ENCODE assay signal across 1 cellular context in the genomic region with DNA sequence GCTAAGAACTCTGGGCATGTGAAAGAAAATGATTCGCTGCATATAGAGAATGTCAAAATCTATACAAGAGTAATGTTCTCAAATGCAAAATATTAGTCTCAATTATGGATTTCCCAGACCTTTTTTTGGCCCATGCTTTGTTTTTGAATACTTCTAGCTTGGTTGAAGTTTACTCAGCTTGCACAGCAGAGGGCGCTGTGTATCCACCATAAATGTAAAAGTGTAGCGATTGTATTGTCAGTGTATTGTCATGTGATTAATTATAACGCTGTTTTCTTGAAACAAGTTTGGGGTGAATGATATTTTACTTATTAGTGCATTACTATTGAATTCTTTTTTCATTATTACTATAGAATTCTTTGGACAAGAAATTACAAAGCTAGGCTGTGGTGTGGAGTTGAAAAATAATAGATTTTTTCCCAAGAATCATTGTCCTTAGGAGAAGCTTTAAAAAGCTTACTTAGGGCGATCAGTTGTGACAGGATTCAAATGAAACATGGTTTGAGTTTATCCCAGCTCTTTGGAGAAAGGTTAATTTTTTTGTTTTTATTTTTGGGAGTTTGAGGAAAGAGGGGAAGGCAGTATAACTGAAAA.
TF ChIP-seq lines count a peak whose summit lies in the region.

No MANE protein-coding gene starts in this region.

TF ChIP-seq in GM23338, 12 proteins besides CTCF, POLR2A, EP300 and RAD21 (continued from another document):
- TF ChIP-seq, protein P1, sequence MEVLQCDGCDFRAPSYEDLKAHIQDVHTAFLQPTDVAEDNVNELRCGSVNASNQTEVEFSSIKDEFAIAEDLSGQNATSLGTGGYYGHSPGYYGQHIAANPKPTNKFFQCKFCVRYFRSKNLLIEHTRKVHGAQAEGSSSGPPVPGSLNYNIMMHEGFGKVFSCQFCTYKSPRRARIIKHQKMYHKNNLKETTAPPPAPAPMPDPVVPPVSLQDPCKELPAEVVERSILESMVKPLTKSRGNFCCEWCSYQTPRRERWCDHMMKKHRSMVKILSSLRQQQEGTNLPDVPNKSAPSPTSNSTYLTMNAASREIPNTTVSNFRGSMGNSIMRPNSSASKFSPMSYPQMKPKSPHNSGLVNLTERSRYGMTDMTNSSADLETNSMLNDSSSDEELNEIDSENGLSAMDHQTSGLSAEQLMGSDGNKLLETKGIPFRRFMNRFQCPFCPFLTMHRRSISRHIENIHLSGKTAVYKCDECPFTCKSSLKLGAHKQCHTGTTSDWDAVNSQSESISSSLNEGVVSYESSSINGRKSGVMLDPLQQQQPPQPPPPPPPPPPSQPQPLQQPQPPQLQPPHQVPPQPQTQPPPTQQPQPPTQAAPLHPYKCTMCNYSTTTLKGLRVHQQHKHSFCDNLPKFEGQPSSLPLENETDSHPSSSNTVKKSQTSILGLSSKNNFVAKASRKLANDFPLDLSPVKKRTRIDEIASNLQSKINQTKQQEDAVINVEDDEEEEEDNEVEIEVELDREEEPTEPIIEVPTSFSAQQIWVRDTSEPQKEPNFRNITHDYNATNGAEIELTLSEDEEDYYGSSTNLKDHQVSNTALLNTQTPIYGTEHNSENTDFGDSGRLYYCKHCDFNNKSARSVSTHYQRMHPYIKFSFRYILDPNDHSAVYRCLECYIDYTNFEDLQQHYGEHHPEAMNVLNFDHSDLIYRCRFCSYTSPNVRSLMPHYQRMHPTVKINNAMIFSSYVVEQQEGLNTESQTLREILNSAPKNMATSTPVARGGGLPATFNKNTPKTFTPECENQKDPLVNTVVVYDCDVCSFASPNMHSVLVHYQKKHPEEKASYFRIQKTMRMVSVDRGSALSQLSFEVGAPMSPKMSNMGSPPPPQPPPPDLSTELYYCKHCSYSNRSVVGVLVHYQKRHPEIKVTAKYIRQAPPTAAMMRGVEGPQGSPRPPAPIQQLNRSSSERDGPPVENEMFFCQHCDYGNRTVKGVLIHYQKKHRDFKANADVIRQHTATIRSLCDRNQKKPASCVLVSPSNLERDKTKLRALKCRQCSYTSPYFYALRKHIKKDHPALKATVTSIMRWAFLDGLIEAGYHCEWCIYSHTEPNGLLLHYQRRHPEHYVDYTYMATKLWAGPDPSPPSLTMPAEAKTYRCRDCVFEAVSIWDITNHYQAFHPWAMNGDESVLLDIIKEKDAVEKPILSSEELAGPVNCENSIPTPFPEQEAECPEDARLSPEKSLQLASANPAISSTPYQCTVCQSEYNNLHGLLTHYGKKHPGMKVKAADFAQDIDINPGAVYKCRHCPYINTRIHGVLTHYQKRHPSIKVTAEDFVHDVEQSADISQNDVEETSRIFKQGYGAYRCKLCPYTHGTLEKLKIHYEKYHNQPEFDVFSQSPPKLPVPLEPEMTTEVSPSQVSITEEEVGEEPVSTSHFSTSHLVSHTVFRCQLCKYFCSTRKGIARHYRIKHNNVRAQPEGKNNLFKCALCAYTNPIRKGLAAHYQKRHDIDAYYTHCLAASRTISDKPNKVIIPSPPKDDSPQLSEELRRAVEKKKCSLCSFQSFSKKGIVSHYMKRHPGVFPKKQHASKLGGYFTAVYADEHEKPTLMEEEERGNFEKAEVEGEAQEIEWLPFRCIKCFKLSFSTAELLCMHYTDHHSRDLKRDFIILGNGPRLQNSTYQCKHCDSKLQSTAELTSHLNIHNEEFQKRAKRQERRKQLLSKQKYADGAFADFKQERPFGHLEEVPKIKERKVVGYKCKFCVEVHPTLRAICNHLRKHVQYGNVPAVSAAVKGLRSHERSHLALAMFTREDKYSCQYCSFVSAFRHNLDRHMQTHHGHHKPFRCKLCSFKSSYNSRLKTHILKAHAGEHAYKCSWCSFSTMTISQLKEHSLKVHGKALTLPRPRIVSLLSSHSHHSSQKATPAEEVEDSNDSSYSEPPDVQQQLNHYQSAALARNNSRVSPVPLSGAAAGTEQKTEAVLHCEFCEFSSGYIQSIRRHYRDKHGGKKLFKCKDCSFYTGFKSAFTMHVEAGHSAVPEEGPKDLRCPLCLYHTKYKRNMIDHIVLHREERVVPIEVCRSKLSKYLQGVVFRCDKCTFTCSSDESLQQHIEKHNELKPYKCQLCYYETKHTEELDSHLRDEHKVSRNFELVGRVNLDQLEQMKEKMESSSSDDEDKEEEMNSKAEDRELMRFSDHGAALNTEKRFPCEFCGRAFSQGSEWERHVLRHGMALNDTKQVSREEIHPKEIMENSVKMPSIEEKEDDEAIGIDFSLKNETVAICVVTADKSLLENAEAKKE (CRISPR knock-in tag; IDR thresholded peaks at IDR 0.05): no peak
- no peak for TF ChIP-seq ZNF331 (CRISPR knock-in tag; IDR thresholded peaks at IDR 0.05; ENCODE audit: low read depth)
